ENCODE assay signal across 17 cellular contexts in genomic region chr9:8430945-8431344, GRCh38.
"Had no signal": no experiment of that assay in that cellular context is flagged by ENCODE, and none has a peak within 500 bp of the region (broad histone marks: within the 10 kb centered on the region; RNA-seq: fewer than 3 reads in every experiment).

No MANE protein-coding gene starts in this region.

- H3K36me3 Mint-ChIP-seq: activated naive CD8-positive, alpha-beta T cell; immature natural killer cell had no signal

- H3K4me3 ChIP-seq: body of pancreas, dorsolateral prefrontal cortex, left ventricle myocardium inferior, neural progenitor cell, prostate gland, skin epidermis, testis had no signal

- H3K27ac Mint-ChIP-seq: activated naive CD8-positive, alpha-beta T cell; neural progenitor cell; type B pancreatic cell had no signal

- ATAC-seq: body of pancreas, right cardiac atrium had no signal

- H3K27me3 Mint-ChIP-seq: activated naive CD8-positive, alpha-beta T cell; type B pancreatic cell had no signal

- H3K36me3 ChIP-seq: left ventricle myocardium inferior, neural progenitor cell, prostate gland had no signal

- H3K4me3 Mint-ChIP-seq: activated naive CD8-positive, alpha-beta T cell; neural progenitor cell; type B pancreatic cell had no signal

- H3K9me3 ChIP-seq: body of pancreas, left ventricle myocardium inferior, prostate gland, SK-N-SH, testis had no signal

- H3K9me3 Mint-ChIP-seq: immature natural killer cell, neural progenitor cell, type B pancreatic cell had no signal

- H3K27me3 ChIP-seq: body of pancreas, dorsolateral prefrontal cortex, neural progenitor cell, testis had no signal

- DNase-seq: activated effector memory CD4-positive, alpha-beta T cell treated with Interleukin-2 at 50 U/mL for 16 hours; body of pancreas; central memory CD4-positive, alpha-beta T cell; dorsolateral prefrontal cortex; immature natural killer cell; kidney glomerular epithelial cell; left ventricle myocardium inferior; right cardiac atrium; SHP77; SK-N-SH; T1000; testis had no signal

- H3K4me1 ChIP-seq: body of pancreas, left ventricle myocardium inferior, neural progenitor cell, prostate gland, testis had no signal

- H3K27ac ChIP-seq: body of pancreas, left ventricle myocardium inferior, neural progenitor cell, prostate gland, skin epidermis, testis had no signal
